In the genomic region with DNA sequence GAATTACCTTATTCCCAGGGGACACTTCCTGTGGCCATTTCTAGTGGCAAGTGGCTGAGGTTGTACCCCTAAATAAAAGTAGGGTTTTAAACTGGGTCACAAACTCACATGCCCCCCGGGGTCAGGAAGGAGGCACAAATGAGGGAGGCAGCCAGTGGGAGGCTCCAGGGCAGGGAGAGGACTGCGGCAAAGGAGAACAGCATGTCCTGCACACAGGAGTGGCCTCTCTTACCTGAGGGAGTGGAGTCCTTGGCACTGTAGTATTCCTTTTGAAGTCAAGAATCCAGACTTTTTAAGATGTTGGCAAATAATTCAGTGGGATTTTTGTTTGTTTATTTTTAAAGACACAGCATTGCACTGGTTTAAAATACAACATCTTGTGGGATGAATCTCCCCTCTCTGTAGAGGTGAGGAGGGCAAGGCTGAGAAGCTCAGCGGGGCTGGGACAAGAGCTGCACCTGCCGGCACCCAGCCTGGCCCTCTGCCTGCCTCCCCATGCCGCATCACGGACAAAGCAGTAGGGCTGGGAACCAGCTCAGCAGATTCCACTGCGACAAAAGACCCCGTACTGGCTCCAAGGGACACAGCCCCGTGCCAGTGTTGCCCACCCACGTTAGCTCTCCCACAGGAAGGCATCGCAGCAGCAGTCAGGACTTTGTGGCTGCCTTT, we compare ENCODE assay signal across 1 cellular context.
TF ChIP-seq lines count a peak whose summit lies in the region.

No MANE protein-coding gene starts in this region.

TF ChIP-seq in IMR-90, 13 proteins besides CTCF, POLR2A, EP300 and RAD21 (continued from another document):
- TF ChIP-seq RFX5 (IDR thresholded peaks at IDR 0.05; ENCODE audit: low read depth, low read length) (no peak), RCOR1 (IDR thresholded peaks at IDR 0.05; ENCODE audit: insufficient replicate concordance, low read length) (no peak), CEBPB (IDR thresholded peaks at IDR 0.05; ENCODE audit: low read depth, low read length) (no peak)
